Comparison of ENCODE assay signal across 8 cellular contexts in genomic region chr19:18940791-18941627, GRCh38. TPM values are rescaled to one million over a fixed set of nuclear protein-coding genes. Genes with fewer than 3 reads are reported as not detected.
DNase-seq lines count a peak whose midpoint lies in the region; ATAC-seq and TF ChIP-seq lines count a peak whose summit lies in the region.

Gene HOMER3, minus strand, starts transcription at chr19:18941217. Its CDS starts 2,235 bp downstream, at chr19:18938982.

- no peaks in the 10 kb centered on the region for H3K9me3 Mint-ChIP-seq in nephron

- DNase-seq in HCT116 (ENCODE audit: low read depth, low spot score) (no peak), Peyer's patch (peak; percentile 75 to 88 (median 86)), fibroblast of the aortic adventitia (ENCODE audit: low read depth) (peak; percentile 43)
- peak; percentile 92 for DNase-seq in activated effector memory CD4-positive, alpha-beta T cell treated with anti-CD3 and anti-CD28 coated beads, Interleukin-2, amount 50 U/mL, for 16 hours
- DNase-seq in stimulated activated naive CD4-positive, alpha-beta T cell treated with Interleukin-2 at 50 U/mL for 16 hours (lab: John Stamatoyannopoulos, UW) = peak; percentile 60

- H4K20me1 ChIP-seq in BLaER1 = peaks cover 12% of the 10 kb centered on the region
- no peaks in the 10 kb centered on the region for H4K20me1 ChIP-seq in HCT116 (ENCODE audit: insufficient read depth)

- H3K4me3 ChIP-seq in BLaER1 = peak within 1 kb of the TSS; percentile 93
- H3K4me3 ChIP-seq in HCT116 (replicated peaks in 1 of 2; ENCODE audit: low read depth in 1 of 2, low read length in 2 of 2) = peak within 1 kb of the TSS; percentile 77 to 79
- H3K4me3 ChIP-seq in Peyer's patch = peak within 1 kb of the TSS; percentile 45 to 71 (median 64)
- peak within 1 kb of the TSS; percentile 94 for H3K4me3 ChIP-seq in fibroblast of the aortic adventitia (ENCODE audit: low read depth, low read length)

- H3K9ac ChIP-seq in BLaER1 (peak within 1 kb of the TSS; percentile 95), HCT116 (ENCODE audit: low read length) (peak within 1 kb of the TSS; percentile 82)

- peak within 1 kb of the TSS in 1 of 3 experiments; percentile 76 for H3K27ac Mint-ChIP-seq in nephron

- H3K4me2 ChIP-seq in BLaER1 (peak within 1 kb of the TSS; percentile 98), HCT116 (ENCODE audit: low read length) (peak within 1 kb of the TSS; percentile 94)

- H3K27me3 Mint-ChIP-seq in nephron (ENCODE audit: low read depth) = no peaks in the 10 kb centered on the region

- peaks cover 8% of the 10 kb centered on the region for H3K4me1 Mint-ChIP-seq in nephron

- H3K9me2 ChIP-seq in HCT116 (ENCODE audit: insufficient read depth) = no peaks in the 10 kb centered on the region

- CTCF ChIA-PET in HCT116 (lab: Charles Lee) = no interaction called here

- H3K36me3 ChIP-seq in BLaER1 = peaks cover 27% of the 10 kb centered on the region
- peaks cover 0 to 5% of the 10 kb centered on the region in 2 experiments; a peak in 2 of 4 replicates for H3K36me3 ChIP-seq in HCT116 (ENCODE audit: control insufficient read depth in 1 of 2, insufficient read depth in 2 of 2, low read length in 2 of 2)
- H3K36me3 ChIP-seq in Peyer's patch = peaks cover 0 to 9% (median 0%) of the 10 kb centered on the region in 3 donors

- peaks cover 9% of the 10 kb centered on the region; the same call in 1 of the 2 replicates for H3K79me2 ChIP-seq in HCT116 (ENCODE audit: insufficient read depth, low read length)

- TF ChIP-seq POLR2A in HCT116 (IDR thresholded peaks at IDR 0.05; ENCODE audit: borderline replicate concordance, extremely low read depth, insufficient read depth, insufficient read length) = no peak
- TF ChIP-seq POLR2A in Peyer's patch (IDR thresholded peaks at IDR 0.05) = no peak

- H3K27ac ChIP-seq in BLaER1 (peak within 1 kb of the TSS; percentile 95), HCT116 (ENCODE audit: low read depth, low read length) (peak within 1 kb of the TSS; percentile 91), Peyer's patch (peak within 1 kb of the TSS; percentile 20 to 70 (median 41))

- H3K4me3 Mint-ChIP-seq in nephron = peak within 1 kb of the TSS; percentile 94 to 96 (median 95)

- H3K36me3 Mint-ChIP-seq in nephron (ENCODE audit: low read depth) = peaks cover 20% of the 10 kb centered on the region

- H3K27me3 ChIP-seq in BLaER1 = no peaks in the 10 kb centered on the region
- no peaks in the 10 kb centered on the region for H3K27me3 ChIP-seq in HCT116 (ENCODE audit: insufficient read depth, low read length)
- H3K27me3 ChIP-seq in Peyer's patch = no peaks in the 10 kb centered on the region

- ATAC-seq in HCT116 (peak; percentile 79), HG03039 (IDR thresholded peaks at IDR 0.05; ENCODE audit: unreplicated experiment) (no peak)

- H3K9me3 ChIP-seq in BLaER1 = no peaks in the 10 kb centered on the region
- no peaks in the 10 kb centered on the region for H3K9me3 ChIP-seq in HCT116 (ENCODE audit: control insufficient read depth in 1 of 2, insufficient read depth in 1 of 2, low read depth in 1 of 2, low read length in 2 of 2)
- no peaks in the 10 kb centered on the region for H3K9me3 ChIP-seq in Peyer's patch

- BruUV-seq in HCT116 (replicated peaks; lab: Mats Ljungman, UMichigan) = no TSS peak

- peak in 2 of 3 experiments; percentile 4 to 31; a peak in 1 of 6 replicates for TF ChIP-seq CTCF in HCT116 (IDR thresholded peaks at IDR 0.05 in 2 of 3, conservative IDR thresholded peaks at IDR 0.05 in 1 of 3; ENCODE audit: borderline replicate concordance in 1 of 3, insufficient read depth in 1 of 3, low read depth in 2 of 3, low read length in 2 of 3)
- TF ChIP-seq CTCF in Peyer's patch (IDR thresholded peaks at IDR 0.05) = peak in 4 of 6 experiments; percentile 22 to 47 (median 34)
- peak; percentile 56 for TF ChIP-seq CTCF in fibroblast of the aortic adventitia (IDR thresholded peaks at IDR 0.05; ENCODE audit: insufficient read depth, low read length)
- TF ChIP-seq CTCF in nephron (IDR thresholded peaks at IDR 0.05; ENCODE audit: unreplicated experiment in 3 of 3) = no peak

- peaks cover 17% of the 10 kb centered on the region for H3K4me1 ChIP-seq in BLaER1
- peaks cover 10 to 35% of the 10 kb centered on the region in 2 experiments for H3K4me1 ChIP-seq in HCT116 (ENCODE audit: control insufficient read depth in 1 of 2, insufficient read depth in 2 of 2, low read length in 2 of 2)
- peaks cover 0 to 16% (median 5%) of the 10 kb centered on the region in 4 donors for H3K4me1 ChIP-seq in Peyer's patch

- RAD21 ChIA-PET in HCT116 (lab: Charles Lee; ENCODE audit: low non-redundant PET in 1 of 2, low total read pairs in 2 of 2, uncharacterized antibody in 2 of 2, unreplicated experiment in 2 of 2) = no interaction called here

- intact Hi-C loops in HCT116 (cut with micrococcal nuclease) = loop anchor here (2.0 kb wide), 1 partner anchor 46 kb away; no protein-coding TSS in a partner anchor

- POLR2A ChIA-PET in HCT116 (lab: Charles Lee) = no interaction called here

- H2AFZ ChIP-seq in HCT116 (ENCODE audit: low read depth, low read length, poor library complexity, severe bottlenecking) = peak within 1 kb of the TSS; percentile 54

- TF ChIP-seq RAD21 in HCT116 (IDR thresholded peaks at IDR 0.05; ENCODE audit: low read depth) = no peak

TF ChIP-seq in HCT116, 20 proteins besides CTCF, POLR2A, EP300 and RAD21 (continues in another document):
- TF ChIP-seq SP1 (IDR thresholded peaks at IDR 0.05; ENCODE audit: low read depth) (no peak), POLR2AphosphoS5 (IDR thresholded peaks at IDR 0.05; ENCODE audit: low read depth, low read length) (no peak), CEBPB (IDR thresholded peaks at IDR 0.05; ENCODE audit: low read depth) (no peak), SRF (IDR thresholded peaks at IDR 0.05; ENCODE audit: low read depth) (no peak), MAX (IDR thresholded peaks at IDR 0.05) (no peak), ATF3 (IDR thresholded peaks at IDR 0.05) (no peak), SIN3A (IDR thresholded peaks at IDR 0.05; ENCODE audit: low read depth) (no peak), ZFX (IDR thresholded peaks at IDR 0.05) (peak; percentile 70; the same call in 1 of the 2 replicates), YY1 (IDR thresholded peaks at IDR 0.05; ENCODE audit: extremely low read depth, insufficient replicate concordance, low read depth, low read length) (peak; percentile 26), REST (IDR thresholded peaks at IDR 0.05; ENCODE audit: low read depth) (no peak), TCF7L2 (IDR thresholded peaks at IDR 0.05; ENCODE audit: borderline replicate concordance, extremely low read depth, insufficient read depth, insufficient read length) (peak; percentile 59), ELF1 (IDR thresholded peaks at IDR 0.05; ENCODE audit: borderline replicate concordance, low read depth) (no peak), CBX3 (IDR thresholded peaks at IDR 0.05; ENCODE audit: low read depth) (no peak), EZH2phosphoT487 (IDR thresholded peaks at IDR 0.05; ENCODE audit: borderline replicate concordance) (no peak), JUND (IDR thresholded peaks at IDR 0.05) (no peak), FOSL1 (IDR thresholded peaks at IDR 0.05; ENCODE audit: low read depth) (no peak), EZH2 (IDR thresholded peaks at IDR 0.05) (no peak), EGR1 (IDR thresholded peaks at IDR 0.05; ENCODE audit: low read depth) (no peak), ZNF274 (IDR thresholded peaks at IDR 0.05; ENCODE audit: low read depth, low read length) (no peak)

RNA-seq across cellular contexts. Expression of gene HOMER3, which starts in this region (rescaled TPM):
- total RNA-seq in HCT116 (2021; ENCODE audit: unreplicated experiment) (45.2 TPM), Peyer's patch (10 to 100 TPM in 2 of 4 donors, 1 to 10 TPM in 1, under 1 TPM in 1; 0.88 to 33.0 (median 9.6) TPM), fibroblast of the aortic adventitia (ENCODE audit: low replicate concordance) (68.7 and 131 TPM in 2 replicates)
- polyA plus RNA-seq in HCT116 (2012) = 50.6 and 54.1 TPM in 2 replicates

Comparison
In these comparisons a context has a peak if more than half of its experiments do, and no peak if none do; other contexts are left out.
1. H3K27ac ChIP-seq: peak in every context shown above with its lines; median percentile 95 in BLaER1; 91 in HCT116; 41 in Peyer's patch.
2. CTCF ChIP-seq: peak in HCT116 (2 of 3), Peyer's patch (4 of 6) and fibroblast of the aortic adventitia (single experiment); none in nephron (0 of 3).
3. Peak in every context shown above with its lines, with median percentiles within 50 percentile points of each other: H3K4me3 ChIP-seq.